ENCODE assay signal across 19 cellular contexts in the genomic region with DNA sequence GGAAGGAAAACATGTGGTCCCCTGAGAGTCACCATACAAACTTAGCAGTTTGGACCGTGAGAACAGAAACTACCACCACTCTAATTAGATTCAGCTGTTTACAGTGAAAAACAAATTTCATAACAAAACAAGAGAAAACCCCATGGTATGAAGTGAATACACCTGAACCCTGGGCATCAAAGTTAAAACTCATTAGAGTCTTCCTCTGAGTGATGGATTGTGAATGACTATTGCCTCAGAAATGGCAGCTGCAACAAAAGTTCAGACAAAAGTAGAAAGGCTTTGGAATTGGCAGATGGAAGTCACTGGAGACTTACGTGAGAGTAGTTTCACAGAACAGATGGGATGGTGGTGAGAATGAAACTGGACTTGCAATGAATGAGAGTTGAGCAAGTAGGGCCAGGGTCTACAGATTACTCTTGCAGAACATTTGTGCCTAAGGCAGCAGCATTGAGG.
A peak's percentile ranks its signal among the peaks of the same experiment; 100 is the strongest.
DNase-seq lines count a peak whose midpoint lies in the region; ATAC-seq and TF ChIP-seq lines count a peak whose summit lies in the region.
"Had no signal": no experiment of that assay in that cellular context is flagged by ENCODE, and none has a peak within 500 bp of the region (broad histone marks: within the 10 kb centered on the region; RNA-seq: fewer than 3 reads in every experiment).

No MANE protein-coding gene starts in this region.

- H3K27ac Mint-ChIP-seq in CD8-positive, alpha-beta memory T cell, result peak overlapping the region in 6 of 8 donors; percentile 14 to 82 (median 39)
- peak overlapping the region; percentile 2 for H3K27ac Mint-ChIP-seq in activated naive CD8-positive, alpha-beta T cell treated with anti-CD3 and anti-CD28 coated beads for 36 hours
- H3K27ac Mint-ChIP-seq: dendritic cell treated with granulocyte-macrophage colony-stimulating factor and Interleukin-4, amounts not matched to agents 40 ng/mL and 50 ng/mL, for 4 days; GM23338; T-helper 2 cell treated with Interferon-gamma antibody and Interleukin-4, amounts not matched to agents 5 μg/mL and 100 μg/mL, for 36 hours had no signal

- no peak overlapping the region for H2BK120ac ChIP-seq in neuronal stem cell (ENCODE audit: low read depth, low read length)

- H3K27ac ChIP-seq in CD8-positive, alpha-beta memory T cell (ENCODE audit: low read depth, low read length), result no peak overlapping the region
- H3K27ac ChIP-seq in upper lobe of right lung (no peak overlapping the region), neuronal stem cell (replicated peaks; ENCODE audit: low read length) (no peak overlapping the region)
- H3K27ac ChIP-seq: C4-2B, esophagus squamous epithelium had no signal

- H3K9me3 ChIP-seq in CD8-positive, alpha-beta memory T cell (ENCODE audit: low read length), result no peaks in the 10 kb centered on the region
- H3K9me3 ChIP-seq in upper lobe of right lung (peaks cover 7% of the 10 kb centered on the region), neuronal stem cell (replicated peaks in 1 of 2; ENCODE audit: control insufficient read depth in 2 of 2, insufficient read depth in 1 of 2, low read depth in 1 of 2, low read length in 2 of 2) (peaks cover 0 to 8% of the 10 kb centered on the region in 2 donors)

- intact Hi-C loops in upper lobe of right lung (cut with DNase I), result no loop called here

- H3K4me2 ChIP-seq in neuronal stem cell (ENCODE audit: insufficient read depth, low read length, poor library complexity, severe bottlenecking), result no peak overlapping the region
- H3K4me2 ChIP-seq: GM23338 had no signal

- H3K79me1 ChIP-seq in neuronal stem cell (ENCODE audit: low read depth, low read length), result no peaks in the 10 kb centered on the region

- no peak for DNase-seq in CD8-positive, alpha-beta memory T cell
- no peak for DNase-seq in activated naive CD8-positive, alpha-beta T cell treated with anti-CD3 and anti-CD28 coated beads for 36 hours
- DNase-seq in upper lobe of right lung (no peak), activated gamma-delta T cell treated with Interleukin-2 at 50 U/mL for 16 hours (no peak), NCI-H2081 (lab: John Stamatoyannopoulos, UW) (no peak), neuronal stem cell (ENCODE audit: low spot score) (no peak)
- DNase-seq: activated CD4-positive, alpha-beta T cell treated with anti-CD3 and anti-CD28 coated beads, Interleukin-2, amount 50 U/mL, for 1 hour; esophagus squamous epithelium; GF-D8; naive B cell; NCI-H2029 treated with DMSO at 0.1 percent for 48 hours; NCI-H774; stimulated activated CD4-positive, alpha-beta T cell treated with anti-CD3 and anti-CD28 coated beads, Interleukin-4, amount 100 ng/mL, for 1 hour had no signal

- POLR2A ChIA-PET in CD8-positive, alpha-beta memory T cell (lab: Charles Lee), result no interaction called here

- no peak overlapping the region for H3K23ac ChIP-seq in neuronal stem cell (ENCODE audit: low read depth, low read length, poor library complexity)

- no CpG with 5 or more reads among the region's 2 CpGs for WGBS in neuronal stem cell (ENCODE audit: extremely low coverage in 2 of 2, insufficient read length in 2 of 2, insufficient replicate concordance in 1 of 2), 2 donors

- no peak overlapping the region for H2AFZ ChIP-seq in neuronal stem cell (ENCODE audit: low read length)
- H2AFZ ChIP-seq: GM23338 had no signal

- H3K14ac ChIP-seq in neuronal stem cell (ENCODE audit: low read length), result no peak overlapping the region

- no peak overlapping the region for H4K8ac ChIP-seq in neuronal stem cell (ENCODE audit: low read depth, low read length)

- peaks cover 8% of the 10 kb centered on the region for H3K4me1 ChIP-seq in CD8-positive, alpha-beta memory T cell (ENCODE audit: insufficient read depth, low read length)
- H3K4me1 ChIP-seq in upper lobe of right lung, result peaks cover 7% of the 10 kb centered on the region
- H3K4me1 ChIP-seq in neuronal stem cell (ENCODE audit: control insufficient read depth in 2 of 2, insufficient read depth in 1 of 2, low read depth in 1 of 2, low read length in 2 of 2), result no peaks in the 10 kb centered on the region

- no peak overlapping the region for H2BK12ac ChIP-seq in neuronal stem cell (ENCODE audit: low read length)

- H3K4ac ChIP-seq in neuronal stem cell (ENCODE audit: low read length), result no peak overlapping the region

- peaks cover 39% of the 10 kb centered on the region for H3K36me3 ChIP-seq in CD8-positive, alpha-beta memory T cell (ENCODE audit: insufficient read depth, low read length)
- H3K36me3 ChIP-seq in upper lobe of right lung, result peaks cover 38% of the 10 kb centered on the region
- H3K36me3 ChIP-seq in neuronal stem cell (replicated peaks in 1 of 2; ENCODE audit: control insufficient read depth in 2 of 2, insufficient read depth in 2 of 2, low read length in 2 of 2), result peaks cover 4 to 21% of the 10 kb centered on the region in 2 donors

- TF ChIP-seq CTCF in upper lobe of right lung (IDR thresholded peaks at IDR 0.05), result no peak

- peaks cover 0 to 71% (median 35%) of the 10 kb centered on the region in 3 donors for H3K36me3 Mint-ChIP-seq in CD8-positive, alpha-beta memory T cell
- H3K36me3 Mint-ChIP-seq in activated naive CD8-positive, alpha-beta T cell treated with anti-CD3 and anti-CD28 coated beads for 36 hours, result peaks cover 35% of the 10 kb centered on the region

- no peak overlapping the region for H3K9ac ChIP-seq in neuronal stem cell (ENCODE audit: low read depth, low read length, poor library complexity)

- no peaks in the 10 kb centered on the region for H3K27me3 ChIP-seq in CD8-positive, alpha-beta memory T cell (ENCODE audit: insufficient read depth, low read length, poor library complexity, severe bottlenecking)
- no peaks in the 10 kb centered on the region for H3K27me3 ChIP-seq in upper lobe of right lung
- no peaks in the 10 kb centered on the region for H3K27me3 ChIP-seq in neuronal stem cell (ENCODE audit: control insufficient read depth in 3 of 3, insufficient read depth in 3 of 3, low read depth in 1 of 3, low read length in 3 of 3)
- H3K27me3 ChIP-seq: esophagus squamous epithelium had no signal

- H3K27me3 Mint-ChIP-seq in CD8-positive, alpha-beta memory T cell, result no peaks in the 10 kb centered on the region
- no peaks in the 10 kb centered on the region for H3K27me3 Mint-ChIP-seq in activated naive CD8-positive, alpha-beta T cell treated with anti-CD3 and anti-CD28 coated beads for 36 hours
- H3K27me3 Mint-ChIP-seq: dendritic cell treated with granulocyte-macrophage colony-stimulating factor and Interleukin-4, amounts not matched to agents 40 ng/mL and 50 ng/mL, for 4 days; naive B cell had no signal

- H2BK5ac ChIP-seq in neuronal stem cell (ENCODE audit: low read length), result no peak overlapping the region

- H3K4me3 Mint-ChIP-seq in CD8-positive, alpha-beta memory T cell, result no peak overlapping the region
- H3K4me3 Mint-ChIP-seq in activated naive CD8-positive, alpha-beta T cell treated with anti-CD3 and anti-CD28 coated beads for 36 hours, result no peak overlapping the region
- H3K4me3 Mint-ChIP-seq: dendritic cell treated with granulocyte-macrophage colony-stimulating factor and Interleukin-4, amounts not matched to agents 40 ng/mL and 50 ng/mL, for 4 days; GM23338; naive B cell; T-helper 2 cell treated with Interferon-gamma antibody and Interleukin-4, amounts not matched to agents 5 μg/mL and 100 μg/mL, for 36 hours had no signal

- ATAC-seq in GM18511 (IDR thresholded peaks at IDR 0.05; ENCODE audit: unreplicated experiment) (peak; percentile 73), HG02610 (IDR thresholded peaks at IDR 0.05; ENCODE audit: unreplicated experiment) (peak; percentile 75), upper lobe of right lung (no peak)
- ATAC-seq: GM23338 had no signal

- no peak overlapping the region for H2BK15ac ChIP-seq in neuronal stem cell (ENCODE audit: low read length)

- H2AK5ac ChIP-seq in neuronal stem cell (ENCODE audit: low read depth, low read length), result no peak overlapping the region

- no peak overlapping the region for H4K91ac ChIP-seq in neuronal stem cell (ENCODE audit: low read depth, low read length, poor library complexity)

- H3K9me3 Mint-ChIP-seq in CD8-positive, alpha-beta memory T cell, result peaks cover 0 to 3% (median 0%) of the 10 kb centered on the region in 5 donors
- H3K9me3 Mint-ChIP-seq in activated naive CD8-positive, alpha-beta T cell treated with anti-CD3 and anti-CD28 coated beads for 36 hours, result peaks cover 9% of the 10 kb centered on the region
- H3K9me3 Mint-ChIP-seq: dendritic cell treated with granulocyte-macrophage colony-stimulating factor and Interleukin-4, amounts not matched to agents 40 ng/mL and 50 ng/mL, for 4 days had no signal

- H3K4me3 ChIP-seq in CD8-positive, alpha-beta memory T cell (ENCODE audit: low read length), result no peak overlapping the region
- H3K4me3 ChIP-seq in upper lobe of right lung (no peak overlapping the region), neuronal stem cell (ENCODE audit: low read length in 2 of 2) (no peak overlapping the region)
- H3K4me3 ChIP-seq: esophagus squamous epithelium, GM23338 had no signal

- CTCF ChIA-PET in CD8-positive, alpha-beta memory T cell (lab: Charles Lee), result no interaction called here

- H3K18ac ChIP-seq in neuronal stem cell (ENCODE audit: low read length), result no peak overlapping the region

- peaks cover 38 to 67% (median 62%) of the 10 kb centered on the region in 3 donors for H3K4me1 Mint-ChIP-seq in CD8-positive, alpha-beta memory T cell
- peaks cover 24% of the 10 kb centered on the region for H3K4me1 Mint-ChIP-seq in activated naive CD8-positive, alpha-beta T cell treated with anti-CD3 and anti-CD28 coated beads for 36 hours
- H3K4me1 Mint-ChIP-seq: GM23338 had no signal
